Comparison of ENCODE assay signal across 9 cellular contexts in the genomic region with DNA sequence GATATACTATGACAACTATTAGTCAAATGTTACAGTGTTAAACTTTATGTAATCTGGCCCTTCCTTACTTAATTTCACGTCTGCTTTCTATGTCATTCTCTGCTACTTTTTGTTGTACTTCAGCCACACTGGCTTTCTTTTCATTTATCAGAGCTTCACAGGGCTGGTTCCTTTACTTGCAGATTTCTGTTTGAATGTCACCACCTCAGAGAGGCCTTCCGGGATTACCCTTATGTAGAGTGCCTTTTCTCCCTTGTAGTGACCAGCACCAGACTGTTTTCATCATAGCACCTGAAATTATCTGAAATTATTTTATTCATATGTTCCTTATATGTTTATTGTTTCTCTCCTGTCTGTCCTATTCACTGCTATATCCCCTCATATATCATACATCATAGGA.
"Had no signal": no experiment of that assay in that cellular context is flagged by ENCODE, and none has a peak within 500 bp of the region (broad histone marks: within the 10 kb centered on the region; RNA-seq: fewer than 3 reads in every experiment).

No MANE protein-coding gene starts in this region.

- H3K4me3 ChIP-seq: GM23248, HAP-1 had no signal

- H3K36me3 ChIP-seq: HAP-1 had no signal

- H2AFZ ChIP-seq: GM23248 had no signal

- H3K27ac Mint-ChIP-seq: HFFc6 had no signal

- H3K4me3 Mint-ChIP-seq: HFFc6 had no signal

- H3K9ac ChIP-seq: GM23248 had no signal

- DNase-seq: GM23248, GOT3, H7, HFFc6, IMR-90, KBM-7 had no signal

- H3K9me3 ChIP-seq: HAP-1 had no signal

- ATAC-seq: HCT116 had no signal

- H3K27ac ChIP-seq: GM23248, HL-60 had no signal
